ENCODE assay signal across 8 cellular contexts in the genomic region with DNA sequence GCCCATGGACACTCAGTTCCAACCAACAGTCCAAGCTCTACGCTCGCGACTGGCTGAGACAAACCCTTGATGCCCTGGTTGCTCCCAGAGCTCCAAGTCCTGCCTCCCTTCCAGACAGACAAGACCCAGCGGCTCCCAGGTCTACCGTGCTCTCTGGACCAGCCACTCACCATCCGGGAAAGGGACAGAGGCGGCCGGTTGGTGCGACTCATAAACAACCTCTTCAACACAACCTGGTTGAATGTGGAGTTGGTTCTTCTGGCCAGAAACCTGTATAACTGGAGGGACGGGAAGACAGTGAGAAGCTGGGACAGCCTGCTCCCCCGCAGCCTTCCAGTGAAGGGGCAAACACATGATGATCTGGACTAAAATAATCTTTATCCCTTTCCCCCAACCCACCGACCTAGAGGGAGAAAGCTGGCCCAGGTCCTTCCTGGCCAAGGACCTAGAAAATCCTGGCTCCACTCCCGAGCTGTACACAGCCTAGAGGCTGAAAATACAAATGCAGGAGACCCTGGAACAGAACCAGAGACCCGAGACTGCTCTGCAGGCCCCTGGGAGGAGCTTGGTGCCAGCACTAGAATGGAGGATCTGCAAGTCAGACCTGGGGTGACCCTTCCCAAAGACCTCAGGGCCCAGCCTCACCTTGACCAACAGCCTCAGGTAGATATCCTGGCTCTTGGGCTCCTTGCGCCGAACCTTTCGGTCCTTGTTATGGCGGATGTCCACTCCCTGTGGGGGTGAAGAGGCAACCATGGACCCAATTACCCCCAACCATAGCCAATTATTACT. TPM values are rescaled to one million over a fixed set of nuclear protein-coding genes. Genes with fewer than 3 reads are reported as not detected.
DNase-seq lines count a peak whose midpoint lies in the region; ATAC-seq, FAIRE-seq and TF ChIP-seq lines count a peak whose summit lies in the region.

No MANE protein-coding gene starts in this region.

- H3K56ac ChIP-seq in H1 (replicated peaks; ENCODE audit: insufficient read length, low read depth, low read length): no peak overlapping the region

- 94% methylated on average over 14 of the region's 18 CpGs; no CpG with 5 or more reads in 1 of the 2 experiments for WGBS in H1 (ENCODE audit: extremely low coverage in 1 of 2, insufficient coverage in 1 of 2, insufficient read length in 1 of 2, insufficient replicate concordance in 2 of 2, low coverage in 1 of 2, low lambda C conversion rate in 2 of 2, missing lambda C conversion rate in 1 of 2), 2 experiments

- H2BK20ac ChIP-seq in H1 (ENCODE audit: low read length): no peak overlapping the region

- H3K23ac ChIP-seq in H1 (ENCODE audit: insufficient read length): no peak overlapping the region

- H3F3A ChIP-seq in neural cell (ENCODE audit: insufficient read depth, low read length, poor library complexity, severe bottlenecking): no peaks in the 10 kb centered on the region

- H4K5ac ChIP-seq in H1 (ENCODE audit: insufficient read length, low read depth, low read length): no peak overlapping the region

- no peak overlapping the region for H2BK120ac ChIP-seq in H1 (replicated peaks; ENCODE audit: low read depth, low read length)

- no peak for FAIRE-seq in H1 (lab: Jason Lieb, UNC)

- H3K18ac ChIP-seq in H1 (ENCODE audit: extremely low read depth, low read length): no peak overlapping the region

- peaks cover 28% of the 10 kb centered on the region for H3K4me1 ChIP-seq in CD8-positive, alpha-beta T cell (ENCODE audit: insufficient read depth, low read length)
- H3K4me1 ChIP-seq in H1 (replicated peaks in 1 of 4; ENCODE audit: control insufficient read depth in 3 of 4, insufficient read depth in 4 of 4, low read length in 3 of 4): peaks cover 3 to 45% (median 36%) of the 10 kb centered on the region in 4 experiments

- no peak for TF ChIP-seq RAD21 in H1 (IDR thresholded peaks at IDR 0.05 in 1 of 2, conservative IDR thresholded peaks at IDR 0.05 in 1 of 2; ENCODE audit: low read depth in 2 of 2, low read length in 2 of 2)
- TF ChIP-seq RAD21 in neural cell (conservative IDR thresholded peaks at IDR 0.05): no peak

- no peak overlapping the region for H2AK5ac ChIP-seq in H1 (ENCODE audit: low read depth, low read length)

- H3K4me1 Mint-ChIP-seq in CD8-positive, alpha-beta T cell (ENCODE audit: low read depth): peaks cover 45% of the 10 kb centered on the region

- H3K36me3 Mint-ChIP-seq in CD8-positive, alpha-beta T cell: peaks cover 55% of the 10 kb centered on the region

- H3K9me3 Mint-ChIP-seq in CD8-positive, alpha-beta T cell: no peaks in the 10 kb centered on the region

- peak overlapping the region; percentile 99 for H3K4me3 ChIP-seq in CD8-positive, alpha-beta T cell (ENCODE audit: low read depth, low read length)
- H3K4me3 ChIP-seq in MG63: peak overlapping the region; percentile 87
- H3K4me3 ChIP-seq in H1 (ENCODE audit: extremely low read depth in 1 of 4, insufficient read depth in 2 of 4, low read depth in 3 of 4, low read length in 4 of 4): peak overlapping the region; percentile 83 to 97 (median 94); a peak in 7 of 8 replicates
- peak overlapping the region; percentile 88 for H3K4me3 ChIP-seq in neural cell (ENCODE audit: low read length)

- H4K20me1 ChIP-seq in H1 (replicated peaks in 1 of 2; ENCODE audit: control insufficient read depth in 1 of 2, insufficient read depth in 2 of 2, low read length in 2 of 2) (peaks cover 25 to 39% of the 10 kb centered on the region in 2 experiments), neural cell (ENCODE audit: insufficient read depth) (peaks cover 4% of the 10 kb centered on the region)

- POLR2A ChIA-PET in CD8-positive, alpha-beta T cell (lab: Charles Lee): interaction anchor here (1.0 to 3.6 kb wide), 4 partner anchors 10 to 111 kb away, joined by 3 to 25 read pairs (median 4); partner anchors contain the start of gene DBP
- POLR2A ChIA-PET in H1 (lab: Charles Lee; ENCODE audit: partially characterized antibody): interaction anchor here (0.6 to 30.9 kb wide), 21 partner anchors 5 to 227 kb away, joined by 3 to 788 read pairs (median 5); partner anchors contain the start of genes CA11, DBP, FAM83E and FUT2

- TF ChIP-seq CTCF in CD8-positive, alpha-beta T cell (IDR thresholded peaks at IDR 0.05): no peak
- TF ChIP-seq CTCF in H1 (IDR thresholded peaks at IDR 0.05; ENCODE audit: control extremely low read depth in 1 of 3, insufficient read depth in 1 of 3, low read depth in 1 of 3, low read length in 3 of 3) (no peak), neural cell (IDR thresholded peaks at IDR 0.05; ENCODE audit: poor library complexity, severe bottlenecking) (no peak), GM13977 (IDR thresholded peaks at IDR 0.05; ENCODE audit: extremely low read depth, insufficient read depth, missing control alignments) (no peak)

- H3K9ac ChIP-seq in H1 (replicated peaks in 1 of 4; ENCODE audit: extremely low read depth in 1 of 4, low read depth in 3 of 4, low read length in 3 of 4) (peak overlapping the region in 3 of 4 experiments; percentile 94 to 98 (median 95); a peak in 5 of 7 replicates), neural cell (ENCODE audit: low read length) (peak overlapping the region; percentile 88)

- no peak overlapping the region for H2BK15ac ChIP-seq in H1 (ENCODE audit: low read length)

- H3K4ac ChIP-seq in H1 (replicated peaks; ENCODE audit: insufficient read length, low read depth, low read length): no peak overlapping the region

- in situ Hi-C loops in GM13977 (cut with MboI; ENCODE audit: low pct_unique_long_range_greater_than_20kb, low sequenced_read_pairs, unreplicated experiment): no loop called here

- H4K8ac ChIP-seq in H1 (ENCODE audit: extremely low read depth, insufficient read depth, low read length): no peak overlapping the region

- CTCF ChIA-PET in CD8-positive, alpha-beta T cell (lab: Charles Lee): interaction anchor here (0.8 to 2.8 kb wide), 5 partner anchors 8 to 128 kb away, joined by 3 to 13 read pairs (median 4); partner anchors contain the start of gene CA11
- CTCF ChIA-PET in H1 (lab: Charles Lee; ENCODE audit: partially characterized antibody): interaction anchor here (1.0 to 7.2 kb wide), 5 partner anchors 8 to 165 kb away, joined by 3 to 37 read pairs (median 3); no protein-coding TSS in a partner anchor

- H3K36me3 ChIP-seq in CD8-positive, alpha-beta T cell (ENCODE audit: insufficient read depth, low read length): peaks cover 30% of the 10 kb centered on the region
- H3K36me3 ChIP-seq in MG63 (peaks cover 58% of the 10 kb centered on the region), H1 (ENCODE audit: control insufficient read depth in 2 of 4, insufficient read depth in 4 of 4, low read length in 3 of 4) (peaks cover 17 to 32% (median 21%) of the 10 kb centered on the region in 4 experiments), neural cell (ENCODE audit: insufficient read depth, low read length) (peaks cover 3% of the 10 kb centered on the region)

- H3K79me2 ChIP-seq in H1 (ENCODE audit: control insufficient read depth in 1 of 2, insufficient read depth in 2 of 2, low read length in 2 of 2) (peaks cover 20 to 31% of the 10 kb centered on the region in 2 experiments), neural cell (replicated peaks; ENCODE audit: insufficient read depth, low read length) (peaks cover 24% of the 10 kb centered on the region)

- peaks cover 4% of the 10 kb centered on the region; the same call in 1 of the 2 replicates for H3K23me2 ChIP-seq in H1 (ENCODE audit: low read depth, low read length)

- no peaks in the 10 kb centered on the region for H3K9me3 ChIP-seq in CD8-positive, alpha-beta T cell (ENCODE audit: low read length)
- H3K9me3 ChIP-seq in MG63: no peaks in the 10 kb centered on the region
- no peaks in the 10 kb centered on the region for H3K9me3 ChIP-seq in H1 (ENCODE audit: insufficient read depth in 2 of 2, low read depth in 1 of 2, low read length in 1 of 2)
- H3K9me3 ChIP-seq in neural cell (ENCODE audit: low read length): no peaks in the 10 kb centered on the region

- no peaks in the 10 kb centered on the region for H3K27me3 Mint-ChIP-seq in CD8-positive, alpha-beta T cell (ENCODE audit: low read depth)

- H3K27ac Mint-ChIP-seq in CD8-positive, alpha-beta T cell: peak overlapping the region; percentile 99

- TF ChIP-seq EP300 in H1 (IDR thresholded peaks at IDR 0.05; ENCODE audit: borderline replicate concordance in 1 of 2, low read depth in 2 of 2, low read length in 2 of 2) (no peak), neural cell (conservative IDR thresholded peaks at IDR 0.05; ENCODE audit: poor library complexity, severe bottlenecking) (no peak)

- H4K91ac ChIP-seq in H1 (replicated peaks; ENCODE audit: insufficient read length, low read length): no peak overlapping the region

- H3K4me2 ChIP-seq in H1 (ENCODE audit: insufficient read depth in 1 of 2, low read depth in 2 of 2, low read length in 2 of 2) (peak overlapping the region; percentile 64 to 84), neural cell (ENCODE audit: low read length) (peak overlapping the region; percentile 88)

- DNase-seq in CD8-positive, alpha-beta T cell: no peak
- peak; percentile 43 for DNase-seq in MG63
- DNase-seq in H1 (ENCODE audit: low read depth in 1 of 2, low spot score in 2 of 2): no peak
- no peak for DNase-seq in NCI-H187 (lab: John Stamatoyannopoulos, UW)
- no peak for DNase-seq in GM13977 (ENCODE audit: low spot score)

- H2BK12ac ChIP-seq in H1 (ENCODE audit: low read depth, low read length): no peak overlapping the region

- peak overlapping the region; percentile 92 for H3K27ac ChIP-seq in CD8-positive, alpha-beta T cell (ENCODE audit: low read depth, low read length)
- H3K27ac ChIP-seq in H1 (ENCODE audit: low read depth, low read length) (0 out of 2 replicates have a peak overlapping the region, but pooled peaks have one; percentile 18), neural cell (ENCODE audit: low read length) (no peak overlapping the region)

- H2AFZ ChIP-seq in H1 (ENCODE audit: low read length): no peak overlapping the region
- H2AFZ ChIP-seq in neural cell (ENCODE audit: low read depth, low read length): no peak overlapping the region

- ATAC-seq in CD8-positive, alpha-beta T cell: no peak
- no peak for ATAC-seq in GM21528 (IDR thresholded peaks at IDR 0.05; ENCODE audit: low FRiP score, unreplicated experiment)
- ATAC-seq in GM19023 (IDR thresholded peaks at IDR 0.05; ENCODE audit: unreplicated experiment): no peak

- intact Hi-C loops in CD8-positive, alpha-beta T cell (cut with DNase I, micrococcal nuclease): loop anchor here (2.0 to 5.0 kb wide), 2 partner anchors 39 to 285 kb away; no protein-coding TSS in a partner anchor

- no peaks in the 10 kb centered on the region for H3K9me2 ChIP-seq in neural cell (ENCODE audit: insufficient read depth, low read length)

- H3K14ac ChIP-seq in H1 (ENCODE audit: insufficient read length): no peak overlapping the region

- no peaks in the 10 kb centered on the region for H3K27me3 ChIP-seq in CD8-positive, alpha-beta T cell (ENCODE audit: insufficient read depth, low read length)
- no peaks in the 10 kb centered on the region for H3K27me3 ChIP-seq in MG63
- H3K27me3 ChIP-seq in H1 (replicated peaks in 1 of 4; ENCODE audit: control insufficient read depth in 3 of 4, extremely low read depth in 1 of 4, insufficient read depth in 3 of 4, low read length in 3 of 4): no peaks in the 10 kb centered on the region
- no peaks in the 10 kb centered on the region for H3K27me3 ChIP-seq in neural cell (ENCODE audit: insufficient read depth, low read depth, low read length)

- TF ChIP-seq POLR2A in H1 (IDR thresholded peaks at IDR 0.05; ENCODE audit: control extremely low read depth in 1 of 2, low read depth in 2 of 2, low read length in 2 of 2): peak; percentile 18 to 38

- peak overlapping the region; percentile 97 for H3K4me3 Mint-ChIP-seq in CD8-positive, alpha-beta T cell

- peaks cover 4% of the 10 kb centered on the region; the same call in 1 of the 2 replicates for H3K79me1 ChIP-seq in H1 (ENCODE audit: low read depth, low read length)

- H2BK5ac ChIP-seq in H1 (ENCODE audit: low read depth, low read length): 0 out of 2 replicates have a peak overlapping the region, but pooled peaks have one; percentile 3

RNA-seq across cellular contexts. Expression of gene RPL18, which starts 1.6 kb away (rescaled TPM):
- total RNA-seq in CD8-positive, alpha-beta T cell: 1,000 to 10,000 TPM; 2,604 to 2,657 TPM
- 3,057 and 3,727 TPM in 2 replicates for total RNA-seq in MG63 (2014; rRNA removed; shearing (Covaris generic); ENCODE audit: low replicate concordance)
- total RNA-seq in H1 (2021; fragmentation: NEBNext Ultra II Directional; extraction: Animal tissue kit (Norgen Biotek cat#: 25700)): 1,669 and 1,693 TPM in 2 replicates
- polyA plus RNA-seq in H1 (2011; rRNA removed) (2,789 and 3,426 TPM in 2 replicates), neural cell (2,102 and 2,180 TPM in 2 replicates)
- 2,747 TPM for polyA plus RNA-seq in H1 (2011; cell fraction: cytosol; rRNA removed)
- 1,998 TPM for polyA plus RNA-seq in H1 (2011; cell fraction: nucleus; rRNA removed)
- polyA plus RNA-seq in H1 (2012, experiment 1 of 2): 1,368 to 3,492 TPM (median 2,780 TPM) in 4 replicates
- polyA plus RNA-seq in H1 (2012, experiment 2 of 2): 5,563 TPM
- 2,312 TPM for polyA plus RNA-seq in H1 (2013, experiment 1 of 2)
- 2,245 TPM for polyA plus RNA-seq in H1 (2013, experiment 2 of 2)
- 621 and 624 TPM in 2 replicates for polyA minus RNA-seq in H1 (2011; rRNA and poly(A)+ RNA removed)
- polyA minus RNA-seq in H1 (2011; cell fraction: cytosol; rRNA and poly(A)+ RNA removed): 738 TPM
- polyA minus RNA-seq in H1 (2011; cell fraction: nucleus; rRNA and poly(A)+ RNA removed): 950 TPM
- polyA minus RNA-seq in neural cell: 717 and 772 TPM in 2 replicates

RNA-seq across cellular contexts. Expression of gene SPHK2, which starts 2.0 kb away (rescaled TPM):
- total RNA-seq in CD8-positive, alpha-beta T cell: 10 to 100 TPM; 15.6 to 17.6 TPM
- 6.7 and 8.6 TPM in 2 replicates for total RNA-seq in MG63 (2014; rRNA removed; shearing (Covaris generic); ENCODE audit: low replicate concordance)
- total RNA-seq in H1 (2021; fragmentation: NEBNext Ultra II Directional; extraction: Animal tissue kit (Norgen Biotek cat#: 25700)): 60.9 and 61.6 TPM in 2 replicates
- polyA plus RNA-seq in H1 (2011; rRNA removed) (43.9 and 81.8 TPM in 2 replicates), neural cell (22.6 and 32.6 TPM in 2 replicates)
- 48.1 TPM for polyA plus RNA-seq in H1 (2011; cell fraction: cytosol; rRNA removed)
- polyA plus RNA-seq in H1 (2011; cell fraction: nucleus; rRNA removed): 85.3 TPM
- 43.7 to 47.8 TPM (median 45.2 TPM) in 4 replicates for polyA plus RNA-seq in H1 (2012, experiment 1 of 2)
- polyA plus RNA-seq in H1 (2012, experiment 2 of 2): 41.5 TPM
- polyA plus RNA-seq in H1 (2013, experiment 1 of 2): 28.9 TPM
- 25.8 TPM for polyA plus RNA-seq in H1 (2013, experiment 2 of 2)
- polyA minus RNA-seq in H1 (2011; rRNA and poly(A)+ RNA removed): 21.2 and 25.9 TPM in 2 replicates
- 37.9 TPM for polyA minus RNA-seq in H1 (2011; cell fraction: cytosol; rRNA and poly(A)+ RNA removed)
- polyA minus RNA-seq in H1 (2011; cell fraction: nucleus; rRNA and poly(A)+ RNA removed): 55.2 TPM
- 28.5 and 31.7 TPM in 2 replicates for polyA minus RNA-seq in neural cell

RNA-seq across cellular contexts. Expression of gene FAM83E, which starts 2.5 kb away (rescaled TPM):
- 1 to 10 TPM; 2.5 to 3.1 TPM for total RNA-seq in CD8-positive, alpha-beta T cell
- total RNA-seq in MG63 (2014; rRNA removed; shearing (Covaris generic); ENCODE audit: low replicate concordance): not detected in 2 replicates
- 5.3 and 6.5 TPM in 2 replicates for total RNA-seq in H1 (2021; fragmentation: NEBNext Ultra II Directional; extraction: Animal tissue kit (Norgen Biotek cat#: 25700))
- polyA plus RNA-seq in H1 (2011; rRNA removed): 1.8 and 2.5 TPM in 2 replicates
- polyA plus RNA-seq in H1 (2011; cell fraction: cytosol; rRNA removed): 3.0 TPM
- polyA plus RNA-seq in H1 (2011; cell fraction: nucleus; rRNA removed): 5.5 TPM
- 3.1 to 4.6 TPM (median 3.9 TPM) in 4 replicates for polyA plus RNA-seq in H1 (2012, experiment 1 of 2)
- polyA plus RNA-seq in H1 (2012, experiment 2 of 2): 1.4 TPM
- polyA plus RNA-seq in H1 (2013, experiment 1 of 2): 3.6 TPM
- 2.4 TPM for polyA plus RNA-seq in H1 (2013, experiment 2 of 2)
- 1.1 TPM in 2 replicates for polyA minus RNA-seq in H1 (2011; rRNA and poly(A)+ RNA removed)
- 2.1 TPM for polyA minus RNA-seq in H1 (2011; cell fraction: cytosol; rRNA and poly(A)+ RNA removed)
- 2.4 TPM for polyA minus RNA-seq in H1 (2011; cell fraction: nucleus; rRNA and poly(A)+ RNA removed)
- polyA plus RNA-seq in neural cell: 0.73 and 1.2 TPM in 2 replicates
- polyA minus RNA-seq in neural cell: 6.1 TPM in 1 of 2 replicates, not detected in the other

RNA-seq across cellular contexts. Expression of gene SPACA4, which starts 10.8 kb away (rescaled TPM):
- total RNA-seq in CD8-positive, alpha-beta T cell: not detected
- total RNA-seq in MG63 (2014; rRNA removed; shearing (Covaris generic); ENCODE audit: low replicate concordance): not detected in 2 replicates
- total RNA-seq in H1 (2021; fragmentation: NEBNext Ultra II Directional; extraction: Animal tissue kit (Norgen Biotek cat#: 25700)): not detected in 2 replicates
- polyA plus RNA-seq in H1 (2011; rRNA removed) (not detected in 2 replicates), neural cell (not detected in 2 replicates)
- not detected for polyA plus RNA-seq in H1 (2011; cell fraction: cytosol; rRNA removed)
- not detected for polyA plus RNA-seq in H1 (2011; cell fraction: nucleus; rRNA removed)
- polyA plus RNA-seq in H1 (2012, experiment 1 of 2): 0.27 to 1.1 TPM (median 0.53 TPM) in 4 replicates
- polyA plus RNA-seq in H1 (2012, experiment 2 of 2): 1.5 TPM
- polyA plus RNA-seq in H1 (2013, experiment 1 of 2): not detected
- polyA plus RNA-seq in H1 (2013, experiment 2 of 2): not detected
- not detected in 2 replicates for polyA minus RNA-seq in H1 (2011; rRNA and poly(A)+ RNA removed)
- not detected for polyA minus RNA-seq in H1 (2011; cell fraction: cytosol; rRNA and poly(A)+ RNA removed)
- polyA minus RNA-seq in H1 (2011; cell fraction: nucleus; rRNA and poly(A)+ RNA removed): not detected
- not detected in 2 replicates for polyA minus RNA-seq in neural cell

RNA-seq across cellular contexts. Expression of gene DBP, which starts 19.8 kb away (rescaled TPM):
- 10 to 100 TPM; 24.8 to 25.6 TPM for total RNA-seq in CD8-positive, alpha-beta T cell
- total RNA-seq in MG63 (2014; rRNA removed; shearing (Covaris generic); ENCODE audit: low replicate concordance): 9.3 and 14.5 TPM in 2 replicates
- total RNA-seq in H1 (2021; fragmentation: NEBNext Ultra II Directional; extraction: Animal tissue kit (Norgen Biotek cat#: 25700)): 8.3 and 9.9 TPM in 2 replicates
- polyA plus RNA-seq in H1 (2011; rRNA removed) (7.5 and 8.2 TPM in 2 replicates), neural cell (1.0 and 3.6 TPM in 2 replicates)
- polyA plus RNA-seq in H1 (2011; cell fraction: cytosol; rRNA removed): 4.7 TPM
- polyA plus RNA-seq in H1 (2011; cell fraction: nucleus; rRNA removed): 7.8 TPM
- 6.7 to 12.3 TPM (median 10.9 TPM) in 4 replicates for polyA plus RNA-seq in H1 (2012, experiment 1 of 2)
- 12.0 TPM for polyA plus RNA-seq in H1 (2012, experiment 2 of 2)
- 4.4 TPM for polyA plus RNA-seq in H1 (2013, experiment 1 of 2)
- 5.6 TPM for polyA plus RNA-seq in H1 (2013, experiment 2 of 2)
- polyA minus RNA-seq in H1 (2011; rRNA and poly(A)+ RNA removed): 3.9 and 5.5 TPM in 2 replicates
- 9.2 TPM for polyA minus RNA-seq in H1 (2011; cell fraction: cytosol; rRNA and poly(A)+ RNA removed)
- 9.2 TPM for polyA minus RNA-seq in H1 (2011; cell fraction: nucleus; rRNA and poly(A)+ RNA removed)
- polyA minus RNA-seq in neural cell: 5.4 TPM in 2 replicates
